1 cellular context compared by ENCODE assay signal in the genomic region with DNA sequence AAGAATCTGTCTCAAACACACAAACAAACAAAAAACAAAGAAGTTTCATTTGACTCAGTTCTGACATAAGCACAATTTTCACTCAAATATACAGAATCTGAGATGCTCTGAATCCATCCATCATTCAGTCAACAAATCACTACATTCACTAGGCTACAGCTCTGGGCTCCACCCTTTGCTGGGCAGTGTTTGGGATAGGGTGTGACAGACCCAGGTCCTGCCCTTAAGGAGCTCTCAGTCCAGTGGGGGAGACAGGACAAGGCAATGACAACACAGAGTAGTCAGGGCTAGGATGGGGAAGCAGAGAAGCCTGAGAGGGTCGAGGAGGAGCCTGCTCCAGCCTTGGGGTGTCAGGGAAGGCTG.
TF ChIP-seq lines count a peak whose summit lies in the region.

No MANE protein-coding gene starts in this region.

TF ChIP-seq in IMR-90, 13 proteins besides CTCF, POLR2A, EP300 and RAD21 (continued from another document):
- TF ChIP-seq, protein P1, sequence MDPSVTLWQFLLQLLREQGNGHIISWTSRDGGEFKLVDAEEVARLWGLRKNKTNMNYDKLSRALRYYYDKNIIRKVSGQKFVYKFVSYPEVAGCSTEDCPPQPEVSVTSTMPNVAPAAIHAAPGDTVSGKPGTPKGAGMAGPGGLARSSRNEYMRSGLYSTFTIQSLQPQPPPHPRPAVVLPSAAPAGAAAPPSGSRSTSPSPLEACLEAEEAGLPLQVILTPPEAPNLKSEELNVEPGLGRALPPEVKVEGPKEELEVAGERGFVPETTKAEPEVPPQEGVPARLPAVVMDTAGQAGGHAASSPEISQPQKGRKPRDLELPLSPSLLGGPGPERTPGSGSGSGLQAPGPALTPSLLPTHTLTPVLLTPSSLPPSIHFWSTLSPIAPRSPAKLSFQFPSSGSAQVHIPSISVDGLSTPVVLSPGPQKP (IDR thresholded peaks at IDR 0.05; ENCODE audit: borderline replicate concordance, low read depth, low read length): no peak
- TF ChIP-seq CEBPB (IDR thresholded peaks at IDR 0.05; ENCODE audit: low read depth, low read length): no peak
